In the genomic region with DNA sequence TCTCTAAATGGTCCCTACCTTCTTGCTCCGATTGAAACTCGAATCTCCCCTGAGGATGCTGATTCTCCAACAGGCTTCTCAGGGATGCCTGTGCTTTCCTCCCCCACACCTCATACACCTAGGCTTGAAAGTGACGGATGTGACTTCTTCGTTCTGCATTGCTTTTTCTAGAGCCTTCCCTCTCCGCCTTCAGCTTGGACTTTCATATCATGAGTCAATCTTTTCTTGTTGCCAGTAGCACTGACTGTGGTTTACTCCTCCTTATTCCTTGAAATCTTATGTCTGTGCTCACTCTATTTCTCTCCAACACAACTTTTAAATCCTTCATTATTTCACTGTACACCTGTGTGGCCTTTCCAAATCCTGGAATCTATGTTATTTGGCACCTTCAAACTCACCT, we compare ENCODE assay signal across 21 cellular contexts.
DNase-seq lines count a peak whose midpoint lies in the region; ATAC-seq, FAIRE-seq and TF ChIP-seq lines count a peak whose summit lies in the region.
"Had no signal": no experiment of that assay in that cellular context is flagged by ENCODE, and none has a peak within 500 bp of the region (broad histone marks: within the 10 kb centered on the region; RNA-seq: fewer than 3 reads in every experiment).

No MANE protein-coding gene starts in this region.

- BruUV-seq in IMR-90 (replicated peaks; lab: Mats Ljungman, UMichigan), result no TSS peak

- peak overlapping the region; percentile 15 to 93 for H4K8ac ChIP-seq in IMR-90 (ENCODE audit: low read depth in 2 of 2, low read length in 2 of 2)

- H4K91ac ChIP-seq in IMR-90 (ENCODE audit: insufficient read depth, low read depth, low read length), result peak overlapping the region; percentile 93

- in situ Hi-C loops in IMR-90 (cut with MboI; ENCODE audit: low sequenced_read_pairs), result no loop called here
- in situ Hi-C loops in brain microvascular endothelial cell (cut with HindIII; ENCODE audit: low pct_ligation_motif_present, low sequenced_read_pairs), result no loop called here

- peak overlapping the region; percentile 96 for H2BK120ac ChIP-seq in IMR-90 (ENCODE audit: low read depth, low read length)

- H3K79me1 ChIP-seq in IMR-90 (ENCODE audit: low read depth in 1 of 2, low read length in 2 of 2), result no peaks in the 10 kb centered on the region

- intact Hi-C loops in IMR-90 (cut with micrococcal nuclease), result loop anchor here (10.0 kb wide), 2 partner anchors 361 to 749 kb away; partner anchors contain the start of gene DSEL

- no peaks in the 10 kb centered on the region for H3K27me3 Mint-ChIP-seq in activated CD4-positive, alpha-beta T cell treated with anti-CD3 and anti-CD28 coated beads, Interleukin-2, amount 10 ng/mL, durations not matched to agents 7 days and 5 days

- H2AK9ac ChIP-seq in IMR-90 (replicated peaks; ENCODE audit: low read depth, low read length, poor library complexity), result peak overlapping the region; percentile 17

- H3K56ac ChIP-seq in IMR-90 (ENCODE audit: extremely low read depth, insufficient read depth, low read length), result peak overlapping the region; percentile 85

- H3K27ac ChIP-seq in IMR-90 (ENCODE audit: insufficient read depth, low read length) (peak overlapping the region; percentile 23; the same call in 1 of the 2 replicates), brain microvascular endothelial cell (peak overlapping the region; percentile 46), keratinocyte (ENCODE audit: control insufficient read depth, insufficient read depth, low read length) (peak overlapping the region; percentile 90)
- H3K27ac ChIP-seq: C4-2B had no signal

- H3K4me3 ChIP-seq in IMR-90 (ENCODE audit: insufficient read depth, low read depth, low read length) (no peak overlapping the region), brain microvascular endothelial cell (ENCODE audit: low read depth, low read length) (no peak overlapping the region), keratinocyte (ENCODE audit: control insufficient read depth in 2 of 3, extremely low read depth in 1 of 3, insufficient read depth in 2 of 3, low read depth in 1 of 3, low read length in 3 of 3) (peak overlapping the region in 2 of 3 experiments; percentile 8 to 21)

- H3K9me3 ChIP-seq in IMR-90 (ENCODE audit: control insufficient read depth, insufficient read depth, low read length), result no peaks in the 10 kb centered on the region
- H3K9me3 ChIP-seq in keratinocyte (ENCODE audit: control insufficient read depth, low read depth, low read length), result no peaks in the 10 kb centered on the region

- H3K36me3 ChIP-seq in IMR-90 (ENCODE audit: control insufficient read depth, insufficient read depth, low read length), result no peaks in the 10 kb centered on the region
- no peaks in the 10 kb centered on the region for H3K36me3 ChIP-seq in brain microvascular endothelial cell (replicated peaks)
- no peaks in the 10 kb centered on the region for H3K36me3 ChIP-seq in keratinocyte (ENCODE audit: control insufficient read depth in 2 of 2, extremely low read depth in 1 of 2, insufficient read depth in 2 of 2, low read length in 2 of 2)

- POLR2A ChIA-PET in IMR-90 (lab: Charles Lee; ENCODE audit: unreplicated experiment), result no interaction called here
- POLR2A ChIA-PET in activated CD4-positive, alpha-beta T cell treated with anti-CD3 and anti-CD28 coated beads, Interleukin-2, amount 10 ng/mL, durations not matched to agents 7 days and 5 days (lab: Charles Lee), result no interaction called here

- CTCF ChIA-PET in IMR-90 (lab: Yijun Ruan, JAX), result interaction anchor here (0.6 kb wide), 1 partner anchor 35 kb away, joined by 3 read pairs; no protein-coding TSS in a partner anchor
- CTCF ChIA-PET in activated CD4-positive, alpha-beta T cell treated with anti-CD3 and anti-CD28 coated beads, Interleukin-2, amount 10 ng/mL, durations not matched to agents 7 days and 5 days (lab: Charles Lee), result no interaction called here

- no peaks in the 10 kb centered on the region for H3K4me1 Mint-ChIP-seq in activated CD4-positive, alpha-beta T cell treated with anti-CD3 and anti-CD28 coated beads, Interleukin-2, amount 10 ng/mL, durations not matched to agents 7 days and 5 days
- H3K4me1 Mint-ChIP-seq: endodermal cell, neural crest cell had no signal

- peak; percentile 24; the same call in 1 of the 2 replicates for ATAC-seq in IMR-90 (ENCODE audit: low read depth)
- ATAC-seq: left cardiac atrium had no signal

- peak overlapping the region; percentile 86; the same call in 2 of the 3 replicates for H2BK15ac ChIP-seq in IMR-90 (ENCODE audit: low read depth, low read length)

- peak overlapping the region; percentile 95 for H3K4ac ChIP-seq in IMR-90 (ENCODE audit: low read depth, low read length)

- TF ChIP-seq RAD21 in IMR-90 (IDR thresholded peaks at IDR 0.05; ENCODE audit: low read length), result no peak

- no peak overlapping the region for H3K4me3 Mint-ChIP-seq in activated CD4-positive, alpha-beta T cell treated with anti-CD3 and anti-CD28 coated beads, Interleukin-2, amount 10 ng/mL, durations not matched to agents 7 days and 5 days
- H3K4me3 Mint-ChIP-seq: endodermal cell, neural crest cell had no signal

- peak overlapping the region; percentile 66; the same call in 1 of the 2 replicates for H3K4me2 ChIP-seq in IMR-90 (ENCODE audit: low read depth, low read length)
- H3K4me2 ChIP-seq in keratinocyte (ENCODE audit: control insufficient read depth, extremely low read depth, insufficient read depth, low read depth, low read length), result peak overlapping the region; percentile 67

- H3K18ac ChIP-seq in IMR-90 (ENCODE audit: low read depth, low read length), result peak overlapping the region; percentile 95

- H2AFZ ChIP-seq in IMR-90 (replicated peaks; ENCODE audit: low read length, poor library complexity), result peak overlapping the region; percentile 78
- H2AFZ ChIP-seq in keratinocyte (ENCODE audit: control insufficient read depth, low read length), result peak overlapping the region; percentile 68

- dilution Hi-C loops in IMR-90 (cut with HindIII; ENCODE audit: low sequenced_read_pairs, unreplicated experiment) (no loop called here), keratinocyte (cut with MboI; ENCODE audit: extremely low pct_ligation_motif_present, low sequenced_read_pairs) (no loop called here)

- no peak overlapping the region for H3K27ac Mint-ChIP-seq in activated CD4-positive, alpha-beta T cell treated with anti-CD3 and anti-CD28 coated beads, Interleukin-2, amount 10 ng/mL, durations not matched to agents 7 days and 5 days
- H3K27ac Mint-ChIP-seq: endodermal cell had no signal

- DNase-seq in AG08395 (ENCODE audit: low spot score) (peak; percentile 28), IMR-90 (peak; percentile 48), brain microvascular endothelial cell (peak; percentile 43), keratinocyte (ENCODE audit: low read depth, low spot score) (peak; percentile 25), COLO668 (lab: John Stamatoyannopoulos, UW; ENCODE audit: unreplicated experiment) (no peak), middle frontal gyrus (ENCODE audit: extremely low spot score, low spot score) (no peak)
- DNase-seq in activated CD4-positive, alpha-beta T cell treated with anti-CD3 and anti-CD28 coated beads, Interleukin-2, amount 10 ng/mL, durations not matched to agents 7 days and 5 days, result no peak
- no peak for DNase-seq in activated CD4-positive, alpha-beta T cell treated with anti-CD3 and anti-CD28 coated beads for 1 hour
- DNase-seq: activated CD4-positive, alpha-beta T cell treated with anti-CD3 and anti-CD28 coated beads, Interleukin-2, amount 50 U/mL, for 4 hours; activated naive CD4-positive, alpha-beta T cell; activated T-cell treated with anti-CD3 and anti-CD28 coated beads for 4 hours; anterior cingulate cortex; endodermal cell; left cardiac atrium; NCI-H524; SHP77 treated with DMSO at 0.1 percent for 48 hours; substantia nigra had no signal

- H4K20me1 ChIP-seq in IMR-90 (ENCODE audit: insufficient read depth, low read length) (no peaks in the 10 kb centered on the region), keratinocyte (ENCODE audit: control insufficient read depth, extremely low read depth, insufficient read depth, low read length) (no peaks in the 10 kb centered on the region)

- H2BK20ac ChIP-seq in IMR-90 (ENCODE audit: low read depth, low read length), result peak overlapping the region; percentile 97

- H3K9ac ChIP-seq in IMR-90 (ENCODE audit: low read depth, low read length) (no peak overlapping the region), keratinocyte (ENCODE audit: control insufficient read depth, extremely low read depth, insufficient read depth, low read length) (peak overlapping the region; percentile 61)

- H4K5ac ChIP-seq in IMR-90 (ENCODE audit: low read depth, low read length), result peak overlapping the region; percentile 94; the same call in 1 of the 2 replicates

- no peak for TF ChIP-seq POLR2A in IMR-90 (IDR thresholded peaks at IDR 0.05; ENCODE audit: low read depth, low read length)

- H3K79me2 ChIP-seq in keratinocyte (ENCODE audit: control insufficient read depth, insufficient read depth, low read length), result no peaks in the 10 kb centered on the region

- H3K9me3 Mint-ChIP-seq in activated CD4-positive, alpha-beta T cell treated with anti-CD3 and anti-CD28 coated beads, Interleukin-2, amount 10 ng/mL, durations not matched to agents 7 days and 5 days, result no peaks in the 10 kb centered on the region
- H3K9me3 Mint-ChIP-seq: endodermal cell, neural crest cell had no signal

- peak overlapping the region; percentile 92; the same call in 1 of the 2 replicates for H3K23ac ChIP-seq in IMR-90 (ENCODE audit: low read depth, low read length)

- H3K4me1 ChIP-seq in IMR-90 (ENCODE audit: control insufficient read depth, insufficient read depth, low read length), result peaks cover 6% of the 10 kb centered on the region
- peaks cover 28% of the 10 kb centered on the region for H3K4me1 ChIP-seq in keratinocyte (ENCODE audit: control insufficient read depth, extremely low read depth, insufficient read depth, low read length)

- H3K36me3 Mint-ChIP-seq in activated CD4-positive, alpha-beta T cell treated with anti-CD3 and anti-CD28 coated beads, Interleukin-2, amount 10 ng/mL, durations not matched to agents 7 days and 5 days (ENCODE audit: low read depth), result no peaks in the 10 kb centered on the region

- H3K9me1 ChIP-seq in IMR-90 (ENCODE audit: insufficient read depth, low read length), result peaks cover 3% of the 10 kb centered on the region
- no peaks in the 10 kb centered on the region for H3K9me1 ChIP-seq in keratinocyte (ENCODE audit: control insufficient read depth, extremely low read depth, insufficient read depth, low read length)

- peak; percentile 95 for FAIRE-seq in keratinocyte (lab: Jason Lieb, UNC)
- FAIRE-seq: colon, frontal cortex had no signal

- TF ChIP-seq CTCF in IMR-90 (conservative IDR thresholded peaks at IDR 0.05; ENCODE audit: low read depth, low read length), result no peak
- no peak for TF ChIP-seq CTCF in brain microvascular endothelial cell (IDR thresholded peaks at IDR 0.05; ENCODE audit: low read depth, low read length, missing control alignments)
- no peak for TF ChIP-seq CTCF in keratinocyte (optimal IDR thresholded peaks at IDR 0.05 in 1 of 3, IDR thresholded peaks at IDR 0.05 in 1 of 3, conservative IDR thresholded peaks at IDR 0.05 in 1 of 3; ENCODE audit: extremely low read depth in 1 of 3, insufficient read depth in 2 of 3, low read length in 3 of 3)

- H2BK5ac ChIP-seq in IMR-90 (ENCODE audit: low read depth, low read length, poor library complexity, severe bottlenecking), result peak overlapping the region; percentile 96

- WGBS in IMR-90 (ENCODE audit: extremely low coverage in 2 of 2, insufficient read length in 1 of 2), 2 experiments, result 88% methylated on average over 4 of the region's 5 CpGs; no CpG with 5 or more reads in 1 of the 2 experiments

- peak overlapping the region; percentile 89 for H2AK5ac ChIP-seq in IMR-90 (ENCODE audit: low read depth, low read length)

- no peaks in the 10 kb centered on the region for H3K27me3 ChIP-seq in IMR-90 (ENCODE audit: control insufficient read depth, insufficient read depth, low read length)
- H3K27me3 ChIP-seq in brain microvascular endothelial cell (replicated peaks), result no peaks in the 10 kb centered on the region
- H3K27me3 ChIP-seq in keratinocyte (ENCODE audit: control insufficient read depth, extremely low read depth, insufficient read depth, low read length), result no peaks in the 10 kb centered on the region

- peak overlapping the region; percentile 83 for H3K14ac ChIP-seq in IMR-90 (replicated peaks; ENCODE audit: low read depth, low read length)

Comparison
In these comparisons a context has a peak if more than half of its experiments do, and no peak if none do; other contexts are left out.
1. DNase-seq: peak in AG08395 (single experiment), IMR-90 (single experiment), brain microvascular endothelial cell (single experiment) and keratinocyte (single experiment); none in activated CD4-positive, alpha-beta T cell treated with anti-CD3 and anti-CD28 coated beads, Interleukin-2, amount 10 ng/mL, durations not matched to agents 7 days and 5 days (single experiment), COLO668 (single experiment), middle frontal gyrus (single experiment) and activated CD4-positive, alpha-beta T cell treated with anti-CD3 and anti-CD28 coated beads for 1 hour (single experiment).
2. H3K27ac ChIP-seq: peak in every context shown above with its lines; median percentile 90 in keratinocyte; 46 in brain microvascular endothelial cell; 23 in IMR-90.
3. H3K4me3 ChIP-seq: peak in keratinocyte (2 of 3); none in IMR-90 (single experiment) and brain microvascular endothelial cell (single experiment).